ENCODE assay signal across 8 cellular contexts in the genomic region with DNA sequence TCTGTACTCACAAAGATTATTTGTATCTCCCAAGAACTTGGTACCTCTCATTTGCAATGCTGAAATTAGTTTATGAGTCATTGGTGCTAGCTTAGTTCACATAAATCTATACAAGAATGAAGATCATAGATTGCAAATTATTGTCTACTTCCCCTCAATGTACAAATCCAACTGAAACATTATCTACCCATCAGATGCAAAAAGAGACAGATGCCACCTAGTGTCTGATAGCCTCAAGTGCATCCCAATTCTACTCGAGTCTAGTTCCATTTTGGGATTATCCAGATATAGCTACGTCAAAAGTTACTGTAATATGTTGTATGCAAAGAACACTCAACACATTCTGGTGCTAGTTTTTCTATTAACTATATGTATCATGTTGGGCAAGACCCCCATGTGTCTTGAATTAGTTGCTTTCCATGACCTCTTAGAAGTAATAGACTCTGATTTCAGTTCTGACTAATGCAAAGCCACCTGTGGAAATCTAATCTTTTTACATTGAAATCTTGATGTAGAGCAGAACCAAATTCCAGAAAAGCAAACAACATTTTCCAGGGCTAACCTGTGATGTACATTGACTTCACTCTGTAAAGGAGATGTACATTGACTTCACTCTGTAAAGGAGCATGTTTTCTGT.
DNase-seq lines count a peak whose midpoint lies in the region; ATAC-seq and TF ChIP-seq lines count a peak whose summit lies in the region.

No MANE protein-coding gene starts in this region.

- 11% methylated on average over 2 of the region's 2 CpGs for WGBS in prostate gland

- H3K27ac ChIP-seq in WERI-Rb-1 (no peak overlapping the region), prostate gland (no peak overlapping the region)

- no peaks in the 10 kb centered on the region for H3K4me1 ChIP-seq in prostate gland (replicated peaks)

- no peak for TF ChIP-seq POLR2A in prostate gland (IDR thresholded peaks at IDR 0.05)

- ATAC-seq in GM18519 (IDR thresholded peaks at IDR 0.05; ENCODE audit: low FRiP score, unreplicated experiment) (peak; percentile 92), HG02870 (IDR thresholded peaks at IDR 0.05; ENCODE audit: unreplicated experiment) (peak; percentile 90)

- H3K27me3 ChIP-seq in WERI-Rb-1 (ENCODE audit: insufficient read depth, low read depth, severe bottlenecking) (no peaks in the 10 kb centered on the region), prostate gland (replicated peaks; ENCODE audit: insufficient read depth) (no peaks in the 10 kb centered on the region)

- intact Hi-C loops in prostate gland (cut with DNase I) = loop anchor here (5.0 kb wide), 2 partner anchors 186 to 1454 kb away; no protein-coding TSS in a partner anchor

- H3K36me3 ChIP-seq in WERI-Rb-1 (no peaks in the 10 kb centered on the region), prostate gland (no peaks in the 10 kb centered on the region)

- peak; percentile 70 for TF ChIP-seq CTCF in WERI-Rb-1 (IDR thresholded peaks at IDR 0.05; ENCODE audit: low read depth, low read length)
- peak; percentile 74 for TF ChIP-seq CTCF in foreskin fibroblast (IDR thresholded peaks at IDR 0.05; ENCODE audit: low read depth, low read length)
- peak; percentile 20 to 77 (median 68) for TF ChIP-seq CTCF in prostate gland (IDR thresholded peaks at IDR 0.05)

- DNase-seq in COLO668 (lab: John Stamatoyannopoulos, UW; ENCODE audit: unreplicated experiment) (peak; percentile 12), NCI-H1092 treated with DMSO at 0.1 percent for 48 hours (lab: John Stamatoyannopoulos, UW) (peak; percentile 36), WERI-Rb-1 (peak; percentile 40), foreskin fibroblast (peak; percentile 56 to 77), prostate gland (ENCODE audit: low spot score) (peak; percentile 22), DMS79 (lab: John Stamatoyannopoulos, UW) (no peak)

- H3K4me3 ChIP-seq in WERI-Rb-1 (ENCODE audit: low read depth, low read length) = no peak overlapping the region
- no peak overlapping the region for H3K4me3 ChIP-seq in foreskin fibroblast (ENCODE audit: low read depth in 1 of 2, low read length in 2 of 2)
- no peak overlapping the region for H3K4me3 ChIP-seq in prostate gland

- no peaks in the 10 kb centered on the region for H3K9me3 ChIP-seq in WERI-Rb-1 (ENCODE audit: severe bottlenecking)
- no peaks in the 10 kb centered on the region for H3K9me3 ChIP-seq in prostate gland
